Comparison of ENCODE assay signal across 8 cellular contexts in the genomic region with DNA sequence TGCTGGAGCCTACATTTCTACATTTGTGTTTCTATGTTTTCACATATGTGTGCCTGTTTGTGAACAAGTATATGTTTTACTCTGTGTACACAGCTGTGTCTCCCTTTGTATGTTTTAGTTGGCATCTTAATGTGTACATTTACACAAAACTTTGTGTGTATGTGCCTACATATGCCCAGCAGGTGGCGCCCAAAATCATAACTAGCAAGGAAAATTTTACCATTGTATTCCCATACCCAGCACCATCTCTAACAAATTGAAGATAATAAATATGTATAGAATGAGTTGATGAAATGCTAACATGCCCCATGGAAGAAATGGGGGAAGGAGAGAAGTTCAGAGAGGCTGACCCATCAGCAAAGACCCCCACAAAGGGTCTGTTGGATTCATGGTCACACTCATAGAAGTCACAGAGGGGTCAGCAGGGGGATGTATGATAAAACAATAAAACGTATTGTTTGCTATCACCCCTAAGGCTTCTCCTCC. TPM values are rescaled to one million over a fixed set of nuclear protein-coding genes. Genes with fewer than 3 reads are reported as not detected.
DNase-seq lines count a peak whose midpoint lies in the region; ATAC-seq and TF ChIP-seq lines count a peak whose summit lies in the region.

No MANE protein-coding gene starts in this region.

- ATAC-seq in Right ventricle myocardium superior (ENCODE audit: poor library complexity) (peak; percentile 68), GM19351 (IDR thresholded peaks at IDR 0.05; ENCODE audit: unreplicated experiment) (no peak), GM21381 (IDR thresholded peaks at IDR 0.05; ENCODE audit: unreplicated experiment) (no peak)

- peak; percentile 36 for DNase-seq in NCI-H1092 (lab: John Stamatoyannopoulos, UW)
- peak; percentile 67 for DNase-seq in SKM-1 (lab: John Stamatoyannopoulos, UW; ENCODE audit: unreplicated experiment)
- DNase-seq in activated naive CD4-positive, alpha-beta T cell treated with anti-CD3 and anti-CD28 coated beads, Interleukin-2, amount 10 ng/mL, durations not matched to agents 7 days and 5 days = peak; percentile 85
- peak; percentile 83 for DNase-seq in Right ventricle myocardium superior
- DNase-seq in putamen (ENCODE audit: low spot score) = peak; percentile 65

- H3K9me3 Mint-ChIP-seq in activated naive CD4-positive, alpha-beta T cell treated with anti-CD3 and anti-CD28 coated beads, Interleukin-2, amount 10 ng/mL, durations not matched to agents 7 days and 5 days = peaks cover 12% of the 10 kb centered on the region

- H3K36me3 Mint-ChIP-seq in activated naive CD4-positive, alpha-beta T cell treated with anti-CD3 and anti-CD28 coated beads, Interleukin-2, amount 10 ng/mL, durations not matched to agents 7 days and 5 days = peaks cover 15% of the 10 kb centered on the region

- intact Hi-C loops in Right ventricle myocardium superior (cut with DNase I) = loop anchor here (5.0 to 10.0 kb wide), 3 partner anchors 101 to 259 kb away; no protein-coding TSS in a partner anchor

- H3K27ac Mint-ChIP-seq in activated naive CD4-positive, alpha-beta T cell treated with anti-CD3 and anti-CD28 coated beads, Interleukin-2, amount 10 ng/mL, durations not matched to agents 7 days and 5 days = no peak overlapping the region

- TF ChIP-seq CTCF in GM12873 (IDR thresholded peaks at IDR 0.05; ENCODE audit: insufficient read depth, low read depth, low read length, missing control alignments) = peak; percentile 65

- peaks cover 50% of the 10 kb centered on the region for H3K4me1 Mint-ChIP-seq in activated naive CD4-positive, alpha-beta T cell treated with anti-CD3 and anti-CD28 coated beads, Interleukin-2, amount 10 ng/mL, durations not matched to agents 7 days and 5 days

- CTCF ChIA-PET in activated naive CD4-positive, alpha-beta T cell treated with anti-CD3 and anti-CD28 coated beads, Interleukin-2, amount 10 ng/mL, durations not matched to agents 7 days and 5 days (lab: Charles Lee) = interaction anchor here (0.8 to 7.7 kb wide), 34 partner anchors 9 to 264 kb away, joined by 3 to 145 read pairs (median 4); no protein-coding TSS in a partner anchor

- peaks cover 21% of the 10 kb centered on the region for H3K27me3 Mint-ChIP-seq in activated naive CD4-positive, alpha-beta T cell treated with anti-CD3 and anti-CD28 coated beads, Interleukin-2, amount 10 ng/mL, durations not matched to agents 7 days and 5 days

- H3K4me3 Mint-ChIP-seq in activated naive CD4-positive, alpha-beta T cell treated with anti-CD3 and anti-CD28 coated beads, Interleukin-2, amount 10 ng/mL, durations not matched to agents 7 days and 5 days = no peak overlapping the region

RNA-seq across cellular contexts. Expression of a gene that starts 48.1 kb away (rescaled TPM):
- total RNA-seq in Right ventricle myocardium superior = 120 TPM
